ENCODE assay signal across 8 cellular contexts in genomic region chr2:169827272-169828140, GRCh38. TPM values are rescaled to one million over a fixed set of nuclear protein-coding genes. Genes with fewer than 3 reads are reported as not detected.
A peak's percentile ranks its signal among the peaks of the same experiment; 100 is the strongest.
DNase-seq lines count a peak whose midpoint lies in the region; ATAC-seq and TF ChIP-seq lines count a peak whose summit lies in the region.

UBR3 (plus strand) TSS chr2:169827454; CDS start chr2:169827508, 54 bp downstream.

- H2BK15ac ChIP-seq in H9 (ENCODE audit: low read depth, low read length): no peak within 1 kb of the TSS

- in situ Hi-C loops in G401 (cut with HindIII; ENCODE audit: low sequenced_read_pairs): no loop called here

- H3K23me2 ChIP-seq in H9 (ENCODE audit: insufficient read length, low read depth, low read length, poor library complexity, severe bottlenecking): peaks cover 11% of the 10 kb centered on the region

- peak within 1 kb of the TSS; percentile 88 for H3K4me2 ChIP-seq in H9 (ENCODE audit: insufficient read depth, insufficient read length, low read length)

- WGBS in H9 (ENCODE audit: extremely low coverage, insufficient read length, low lambda C conversion rate): no CpG with 5 or more reads among the region's 104 CpGs

- no peak within 1 kb of the TSS for H3K23ac ChIP-seq in H9 (ENCODE audit: insufficient read length, low read depth, low read length)

- H3K79me1 ChIP-seq in H9 (ENCODE audit: insufficient read depth, low read depth, low read length, poor library complexity, severe bottlenecking): peaks cover 3% of the 10 kb centered on the region

- no peak for TF ChIP-seq CTCF in H9 (conservative IDR thresholded peaks at IDR 0.05)
- TF ChIP-seq CTCF in foreskin keratinocyte (conservative IDR thresholded peaks at IDR 0.05): peak; percentile 35

- no peak within 1 kb of the TSS for H2BK12ac ChIP-seq in H9 (ENCODE audit: insufficient read length, low read depth, low read length)

- no peaks in the 10 kb centered on the region for H3K4me1 ChIP-seq in H9 (ENCODE audit: insufficient read depth, low read length)
- H3K4me1 ChIP-seq in SJSA1 (replicated peaks): peaks cover 23% of the 10 kb centered on the region
- peaks cover 9% of the 10 kb centered on the region for H3K4me1 ChIP-seq in foreskin keratinocyte
- peaks cover 18% of the 10 kb centered on the region for H3K4me1 ChIP-seq in neuron (ENCODE audit: insufficient read depth, low read length)

- no peak within 1 kb of the TSS for H2AK5ac ChIP-seq in H9 (ENCODE audit: insufficient read length, low read length)

- no peak within 1 kb of the TSS for H4K8ac ChIP-seq in H9 (replicated peaks; ENCODE audit: insufficient read length, low read depth, low read length)

- H3K4me1 Mint-ChIP-seq in H9: peaks cover 26 to 29% of the 10 kb centered on the region in 2 experiments

- H2BK20ac ChIP-seq in H9 (ENCODE audit: low read depth, low read length, poor library complexity, severe bottlenecking): no peak within 1 kb of the TSS

- H2BK5ac ChIP-seq in H9 (ENCODE audit: insufficient read length, low read length): no peak within 1 kb of the TSS

- peaks cover 3% of the 10 kb centered on the region for H4K20me1 ChIP-seq in H9 (ENCODE audit: control insufficient read depth, insufficient read depth, insufficient read length)

- ATAC-seq in foreskin keratinocyte: peak; percentile 86

- H3K27me3 ChIP-seq in H9 (ENCODE audit: insufficient read depth, low read length) (no peaks in the 10 kb centered on the region), MG63 (no peaks in the 10 kb centered on the region), SJSA1 (replicated peaks) (no peaks in the 10 kb centered on the region), foreskin keratinocyte (no peaks in the 10 kb centered on the region), neuron (ENCODE audit: insufficient read depth, low read length) (no peaks in the 10 kb centered on the region)

- H3K4me3 Mint-ChIP-seq in H9: peak within 1 kb of the TSS; percentile 80 to 92

- H3K27me3 Mint-ChIP-seq in H9 (ENCODE audit: low read depth): peaks cover 9% of the 10 kb centered on the region

- H4K91ac ChIP-seq in H9 (ENCODE audit: insufficient read length, low read depth, low read length): no peak within 1 kb of the TSS

- no peak within 1 kb of the TSS; the same call in 1 of the 2 replicates for H3K14ac ChIP-seq in H9 (ENCODE audit: insufficient read depth, low read length)

- H3K4me3 ChIP-seq in MG63 (peak within 1 kb of the TSS; percentile 88), SJSA1 (peak within 1 kb of the TSS; percentile 99), neuron (ENCODE audit: low read length) (peak within 1 kb of the TSS; percentile 92)

- H3K27ac ChIP-seq in H9 (ENCODE audit: insufficient read length, low read depth, low read length): no peak within 1 kb of the TSS
- peak within 1 kb of the TSS; percentile 61 for H3K27ac ChIP-seq in SJSA1
- H3K27ac ChIP-seq in foreskin keratinocyte: peak within 1 kb of the TSS; percentile 45

- no peak within 1 kb of the TSS for H3K56ac ChIP-seq in H9 (ENCODE audit: insufficient read length, low read depth, low read length)

- DNase-seq in G401 (ENCODE audit: low spot score): peak; percentile 91
- DNase-seq in H9: peak; percentile 95
- DNase-seq in MG63: peak; percentile 93
- peak; percentile 76 to 93 for DNase-seq in SJSA1 (ENCODE audit: low read depth in 1 of 2, low spot score in 2 of 2)
- peak; percentile 45 to 85 (median 72) for DNase-seq in activated naive CD4-positive, alpha-beta T cell (lab: John Stamatoyannopoulos, UW)
- DNase-seq in foreskin keratinocyte: peak; percentile 48 to 75
- peak; percentile 89 for DNase-seq in stromal cell of bone marrow (ENCODE audit: low read depth)

- H3K4ac ChIP-seq in H9 (ENCODE audit: low read depth, low read length): no peak within 1 kb of the TSS

- H3K79me2 ChIP-seq in H9 (ENCODE audit: insufficient read depth, low read length): peaks cover 6% of the 10 kb centered on the region

- H3K9me3 ChIP-seq in H9 (ENCODE audit: control insufficient read depth, low read depth, low read length) (no peaks in the 10 kb centered on the region), MG63 (no peaks in the 10 kb centered on the region), SJSA1 (replicated peaks) (0 out of 2 replicates have a peak, but pooled peaks cover 4% of the 10 kb centered on the region), neuron (ENCODE audit: low read length) (no peaks in the 10 kb centered on the region)

- H3K18ac ChIP-seq in H9 (ENCODE audit: insufficient read length, low read depth, low read length): no peak within 1 kb of the TSS

- no peak within 1 kb of the TSS for H3T11ph ChIP-seq in H9 (ENCODE audit: low read length)

- H2AFZ ChIP-seq in H9 (ENCODE audit: low read length): no peak within 1 kb of the TSS
- peak within 1 kb of the TSS; percentile 78 for H2AFZ ChIP-seq in neuron (ENCODE audit: low read depth, low read length)

- H3K36me3 Mint-ChIP-seq in H9 (ENCODE audit: insufficient read depth in 1 of 3, low read depth in 3 of 3): peaks cover 4 to 19% (median 12%) of the 10 kb centered on the region in 3 experiments

- H3K9ac ChIP-seq in H9 (ENCODE audit: extremely low read depth, insufficient read length, low read length): peak within 1 kb of the TSS; percentile 56

- peaks cover 0 to 3% of the 10 kb centered on the region in 2 experiments; a peak in 2 of 5 replicates for H3K9me3 Mint-ChIP-seq in H9

- H3K27ac Mint-ChIP-seq in H9: no peak within 1 kb of the TSS; a peak in 1 of 7 replicates

- no peak within 1 kb of the TSS for H2BK120ac ChIP-seq in H9 (ENCODE audit: low read depth, low read length, poor library complexity, severe bottlenecking)

- H3K36me3 ChIP-seq in MG63: peaks cover 21% of the 10 kb centered on the region
- H3K36me3 ChIP-seq in SJSA1: peaks cover 21% of the 10 kb centered on the region
- H3K36me3 ChIP-seq in neuron (ENCODE audit: insufficient read depth, low read length): peaks cover 9% of the 10 kb centered on the region

- no peak within 1 kb of the TSS for H4K5ac ChIP-seq in H9 (ENCODE audit: insufficient read length, low read depth, low read length)

RNA-seq across cellular contexts. Expression of gene UBR3, which starts in this region (rescaled TPM):
- 20.2 and 24.9 TPM in 2 replicates for total RNA-seq in G401 (2014; rRNA removed; shearing (Covaris generic))
- total RNA-seq in H9 (2021) (21.9 and 23.8 TPM in 2 replicates), foreskin keratinocyte (13.2 and 15.3 TPM in 2 replicates)
- 24.5 and 34.9 TPM in 2 replicates for total RNA-seq in MG63 (2014; rRNA removed; shearing (Covaris generic); ENCODE audit: low replicate concordance)
- total RNA-seq in SJSA1 (2014; rRNA removed; shearing (Covaris generic)): 25.0 and 29.7 TPM in 2 replicates
- 3.0 and 3.9 TPM in 2 replicates for polyA plus RNA-seq in foreskin keratinocyte
